8 cellular contexts compared by ENCODE assay signal in the genomic region with DNA sequence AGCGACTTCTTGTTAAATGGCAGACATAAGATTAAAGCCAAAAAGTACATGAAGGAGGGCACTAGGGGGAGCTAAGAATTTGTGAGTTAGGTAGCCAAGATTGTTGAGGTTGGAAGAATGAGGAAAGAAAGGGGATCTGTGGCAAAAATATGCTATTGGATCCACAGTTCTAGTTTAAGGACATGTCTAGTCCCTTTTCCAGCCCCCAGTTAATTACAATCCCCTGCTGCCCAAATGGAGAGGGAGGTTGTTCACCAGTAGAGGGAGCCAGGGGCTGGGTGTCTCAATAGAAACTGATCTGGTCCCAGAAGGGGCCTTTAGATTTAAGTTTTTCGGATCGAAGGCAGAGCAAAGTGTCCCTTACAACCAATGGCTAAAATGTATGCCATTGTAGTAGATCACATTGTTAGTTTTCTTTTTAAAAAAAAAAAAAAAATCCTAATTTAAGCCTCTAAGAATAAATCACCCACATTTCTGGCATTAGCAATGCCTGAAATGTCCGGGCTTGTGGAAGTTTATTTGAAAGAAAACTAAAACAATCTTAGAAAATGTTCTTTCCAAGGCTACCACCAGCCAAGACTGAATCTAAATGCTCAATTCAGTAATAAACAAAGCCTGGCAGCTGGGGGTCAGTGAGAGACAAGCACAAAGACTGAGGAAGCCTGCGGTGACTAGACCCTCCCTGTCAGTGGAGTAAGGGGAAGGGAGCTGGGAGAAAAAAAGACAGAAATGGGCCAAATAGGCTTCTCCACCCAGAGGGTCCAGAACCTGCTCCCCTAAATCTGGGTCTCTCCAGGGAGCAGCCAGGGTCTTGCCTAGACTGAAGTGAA. TPM values are rescaled to one million over a fixed set of nuclear protein-coding genes. Genes with fewer than 3 reads are reported as not detected.
A peak's percentile ranks its signal among the peaks of the same experiment; 100 is the strongest.
DNase-seq lines count a peak whose midpoint lies in the region; ATAC-seq, FAIRE-seq and TF ChIP-seq lines count a peak whose summit lies in the region.

No MANE protein-coding gene starts in this region.

- TF ChIP-seq POLR2A in GM12878 (IDR thresholded peaks at IDR 0.05; ENCODE audit: low read depth, low read length) (no peak), right lobe of liver (IDR thresholded peaks at IDR 0.05) (no peak)

- FAIRE-seq in GM12878 (lab: Jason Lieb, UNC) = no peak

- H3K9ac ChIP-seq in GM12878 (ENCODE audit: control insufficient read depth, insufficient read depth, low read length) = no peak overlapping the region

- no peaks in the 10 kb centered on the region for H3K36me3 Mint-ChIP-seq in natural killer cell

- intact Hi-C loops in GM12878 (cut with micrococcal nuclease; ENCODE audit: unreplicated experiment) (loop anchor here (2.0 kb wide), 1 partner anchor 107 kb away; no protein-coding TSS in a partner anchor), right lobe of liver (cut with DNase I) (no loop called here), posterior vena cava (cut with DNase I) (no loop called here), natural killer cell (cut with micrococcal nuclease) (no loop called here)

- TF ChIP-seq RAD21 in GM12878 (IDR thresholded peaks at IDR 0.05; ENCODE audit: insufficient read depth, low read depth, low read length) = peak; percentile 45

- TF ChIP-seq EP300 in GM12878 (IDR thresholded peaks at IDR 0.05; ENCODE audit: borderline replicate concordance in 1 of 2, control insufficient read depth in 1 of 2, low read depth in 2 of 2, low read length in 2 of 2) = no peak

- H3K9me3 ChIP-seq in GM12878 (replicated peaks; ENCODE audit: control insufficient read depth, insufficient read depth, low read length) (no peaks in the 10 kb centered on the region), right lobe of liver (no peaks in the 10 kb centered on the region)

- H3K79me2 ChIP-seq in GM12878 (ENCODE audit: control insufficient read depth, insufficient read depth, low read length) = no peaks in the 10 kb centered on the region

- no peak overlapping the region for H3K27ac Mint-ChIP-seq in natural killer cell

- DNase-seq in ACHN (peak; percentile 56), HEK293T (ENCODE audit: extremely low spot score) (peak; percentile 31), GM12878 (ENCODE audit: low read depth, low spot score) (no peak), right lobe of liver (no peak), posterior vena cava (ENCODE audit: low spot score) (no peak), SHP77 (lab: John Stamatoyannopoulos, UW) (no peak), natural killer cell (no peak), MV-4-11 (lab: John Stamatoyannopoulos, UW) (no peak)

- H3K27me3 ChIP-seq in GM12878 (replicated peaks in 1 of 2; ENCODE audit: control insufficient read depth in 2 of 2, insufficient read depth in 2 of 2, low read length in 1 of 2) = peaks cover 0 to 2% of the 10 kb centered on the region in 2 experiments; a peak in 1 of 4 replicates
- no peaks in the 10 kb centered on the region for H3K27me3 ChIP-seq in right lobe of liver

- no peak overlapping the region for H2AFZ ChIP-seq in GM12878 (ENCODE audit: control insufficient read depth, low read depth, low read length)

- in situ Hi-C loops in ACHN (cut with HindIII; ENCODE audit: low pct_ligation_motif_present, low pct_unique_long_range_greater_than_20kb, low sequenced_read_pairs) = no loop called here
- in situ Hi-C loops in GM12878 (cut with MboI) = no loop called here

- RAD21 ChIA-PET in GM12878 (lab: Charles Lee; ENCODE audit: unreplicated experiment) = interaction anchor here (0.7 to 2.5 kb wide), 5 partner anchors 11 to 146 kb away, joined by 3 to 9 read pairs (median 3); no protein-coding TSS in a partner anchor

- H3K4me3 ChIP-seq in GM12878 (no peak overlapping the region), right lobe of liver (no peak overlapping the region)

- H3K4me3 Mint-ChIP-seq in natural killer cell = no peak overlapping the region

- H3K9me3 Mint-ChIP-seq in natural killer cell = peaks cover 0 to 2% of the 10 kb centered on the region in 2 donors

- POLR2A ChIA-PET in HEK293T (lab: Yijun Ruan, JAX) (interaction anchor here (1.0 kb wide), 1 partner anchor 9 kb away, joined by 4 read pairs; no protein-coding TSS in a partner anchor), GM12878 (lab: Charles Lee) (no interaction called here)

- BruUV-seq in GM12878 (replicated peaks; lab: Mats Ljungman, UMichigan) = no TSS peak

- H3K27ac ChIP-seq in GM12878 (ENCODE audit: control insufficient read depth, insufficient read depth) (no peak overlapping the region), right lobe of liver (no peak overlapping the region)

- WGBS in GM12878 (ENCODE audit: insufficient coverage, insufficient replicate concordance, low lambda C conversion rate, missing lambda C conversion rate) = 62% methylated on average over 5 of the region's 5 CpGs
- WGBS in right lobe of liver (ENCODE audit: insufficient coverage, low coverage, low lambda C conversion rate, missing lambda C conversion rate) = 58% methylated on average over 5 of the region's 5 CpGs

- H3K36me3 ChIP-seq in GM12878 (ENCODE audit: control insufficient read depth in 2 of 2, insufficient read depth in 2 of 2, low read length in 1 of 2) (no peaks in the 10 kb centered on the region), right lobe of liver (no peaks in the 10 kb centered on the region)

- H3K4me1 ChIP-seq in GM12878 (ENCODE audit: control insufficient read depth, insufficient read depth, low read length) (no peaks in the 10 kb centered on the region), right lobe of liver (no peaks in the 10 kb centered on the region)

- TF ChIP-seq CTCF in GM12878 (IDR thresholded peaks at IDR 0.05 in 2 of 3, conservative IDR thresholded peaks at IDR 0.05 in 1 of 3; ENCODE audit: control insufficient read depth in 2 of 3, extremely low read depth in 1 of 3, insufficient read depth in 1 of 3, low read depth in 3 of 3, low read length in 3 of 3) = peak; percentile 28 to 69 (median 68)
- peak; percentile 22 to 36 (median 28) for TF ChIP-seq CTCF in right lobe of liver (IDR thresholded peaks at IDR 0.05)
- TF ChIP-seq CTCF in natural killer cell (IDR thresholded peaks at IDR 0.05) = no peak

- SMC1A ChIA-PET in GM12878 (lab: Charles Lee; ENCODE audit: uncharacterized antibody, unreplicated experiment) = interaction anchor here (0.6 to 2.4 kb wide), 15 partner anchors 11 to 1310 kb away, joined by 3 to 12 read pairs (median 3); no protein-coding TSS in a partner anchor

- no peaks in the 10 kb centered on the region for H4K20me1 ChIP-seq in GM12878 (ENCODE audit: control insufficient read depth, insufficient read depth)

- CTCF ChIA-PET in HEK293T (lab: Yijun Ruan, JAX) (interaction anchor here (0.7 to 1.4 kb wide), 8 partner anchors 11 to 117 kb away, joined by 3 to 6 read pairs (median 3); no protein-coding TSS in a partner anchor), GM12878 (lab: Yijun Ruan, JAX) (interaction anchor here (0.6 to 9.7 kb wide), 27 partner anchors 9 to 197 kb away, joined by 3 to 78 read pairs (median 4); no protein-coding TSS in a partner anchor)

- peak; percentile 70 for ATAC-seq in GM12878
- ATAC-seq in right lobe of liver = no peak
- no peak for ATAC-seq in natural killer cell

- peaks cover 3 to 5% of the 10 kb centered on the region in 2 donors for H3K27me3 Mint-ChIP-seq in natural killer cell (ENCODE audit: low read depth in 2 of 2)

- no peak overlapping the region for H3K4me2 ChIP-seq in GM12878 (ENCODE audit: control insufficient read depth, insufficient read depth)

- H3K4me1 Mint-ChIP-seq in natural killer cell = no peaks in the 10 kb centered on the region

TF ChIP-seq in HEK293T, 16 proteins besides CTCF, POLR2A, EP300 and RAD21 (continues in another document):
- no peak for TF ChIP-seq TARDBP (IDR thresholded peaks at IDR 0.05)
- no peak for TF ChIP-seq SUZ12 (IDR thresholded peaks at IDR 0.05)
- TF ChIP-seq ELF4 (IDR thresholded peaks at IDR 0.05) = no peak
- no peak for TF ChIP-seq FOXA1 (IDR thresholded peaks at IDR 0.05)
- no peak for TF ChIP-seq ARNT (IDR thresholded peaks at IDR 0.05)
- no peak for TF ChIP-seq BHLHE40 (IDR thresholded peaks at IDR 0.05; ENCODE audit: borderline replicate concordance)
- TF ChIP-seq L3MBTL2 (conservative IDR thresholded peaks at IDR 0.05) = no peak
- no peak for TF ChIP-seq HDGF (IDR thresholded peaks at IDR 0.05; ENCODE audit: borderline replicate concordance)
- no peak for TF ChIP-seq FOXK2 (IDR thresholded peaks at IDR 0.05)
- no peak for TF ChIP-seq LEF1 (IDR thresholded peaks at IDR 0.05; ENCODE audit: borderline replicate concordance)

TF ChIP-seq in GM12878, 131 proteins besides CTCF, POLR2A, EP300 and RAD21 (continues in another document):
- TF ChIP-seq CHD4 (IDR thresholded peaks at IDR 0.05) = no peak

RNA-seq across cellular contexts. Expression of a gene that starts 7.1 kb away (rescaled TPM):
- 0.15 TPM in 1 of 2 replicates, not detected in the other for total RNA-seq in GM12878 (2013; cell fraction: nucleolus; rRNA removed)
- total RNA-seq in GM12878 (2014; rRNA removed) (0.11 and 0.73 TPM in 2 replicates), GM12878 (2014; rRNA removed; fragmentation: Illumina TruSeq; extraction: Trizol) (0.14 TPM in 1 of 2 replicates, not detected in the other), GM12878 (2021) (0.10 and 0.13 TPM in 2 replicates), right lobe of liver (1 to 10 TPM in 2 of 6 experiments, under 1 TPM in 4; 0.56 to 1.5 (median 0.79) TPM), posterior vena cava (100 to 1,000 TPM in 1 of 2 donors, 10 to 100 TPM in 1; 80.6 to 105 TPM), natural killer cell (under 1 TPM in 2 of 3 donors, not detected in 1; 0.12 to 0.23 TPM)
- not detected for polyA plus RNA-seq in GM12878 (2011; ENCODE audit: low read depth)
- polyA plus RNA-seq in GM12878 (2011; rRNA removed) (not detected in 2 replicates), GM12878 (2014; fragmentation: Illumina TruSeq; extraction: Trizol) (0.05 and 0.09 TPM in 2 replicates), GM12878 (2014; fragmentation: Nextera tagmentation; extraction: Ambion mirVana) (not detected), GM12878 (2014; rRNA removed) (0.01 TPM in 1 of 2 replicates, not detected in the other), GM12878 (2016; fragmentation: Nextera tagmentation; extraction: Ambion mirVana) (under 1 TPM; 0.04 to 0.19 TPM)
- 0.01 and 0.03 TPM in 2 replicates for polyA plus RNA-seq in GM12878 (2011; cell fraction: cytosol; rRNA removed)
- polyA plus RNA-seq in GM12878 (2011; cell fraction: nucleus; rRNA removed) = 0.03 TPM in 1 of 2 replicates, not detected in the other
- polyA plus RNA-seq in GM12878 (2012) = not detected in 2 replicates
- polyA minus RNA-seq in GM12878 (2011; rRNA and poly(A)+ RNA removed) = 0.05 TPM in 1 of 2 replicates, not detected in the other
- polyA minus RNA-seq in GM12878 (2011; cell fraction: cytosol; rRNA and poly(A)+ RNA removed) = not detected in 2 replicates
- 0.19 and 0.24 TPM in 2 replicates for polyA minus RNA-seq in GM12878 (2011; cell fraction: nucleus; rRNA and poly(A)+ RNA removed)

Comparison
In these comparisons a context has a peak if more than half of its experiments do, and no peak if none do; other contexts are left out.
1. DNase-seq: peak in ACHN (single experiment) and HEK293T (single experiment); none in GM12878 (single experiment), right lobe of liver (0 of 3), posterior vena cava (single experiment), SHP77 (0 of 2), natural killer cell (single experiment) and MV-4-11 (single experiment).
2. RNA of a gene that starts 7.1 kb away (total RNA-seq): 80.6 to 105 TPM in posterior vena cava; 0.56 to 1.5 TPM in right lobe of liver, 0.12 to 0.23 TPM in natural killer cell and 0.10 to 0.73 TPM in GM12878; every median in the first group is over 10 times any median in the second.